1 cellular context compared by ENCODE assay signal in the genomic region with DNA sequence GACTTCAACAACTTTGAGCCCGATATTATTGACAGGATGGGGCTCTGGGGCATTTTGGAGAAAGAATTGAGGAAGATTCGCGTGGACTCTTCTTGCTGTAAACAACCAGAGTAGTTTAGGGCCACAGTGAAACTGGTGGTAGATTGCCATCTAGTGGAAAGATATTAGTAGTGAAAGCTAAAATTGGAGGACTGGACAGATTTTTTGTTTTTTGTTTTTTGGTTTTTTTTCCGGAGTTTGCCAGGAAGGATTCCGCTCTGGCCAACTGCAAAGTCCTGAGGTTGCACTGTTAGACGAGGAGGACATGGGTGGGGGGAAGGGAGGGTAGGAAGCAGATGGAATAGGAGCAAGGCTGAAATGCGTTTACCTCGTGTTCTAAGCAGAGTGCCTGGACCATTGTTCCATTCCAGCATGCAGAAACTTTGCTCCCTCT.
TF ChIP-seq lines count a peak whose summit lies in the region.

No MANE protein-coding gene starts in this region.

TF ChIP-seq in K562, 482 proteins besides CTCF, POLR2A, EP300 and RAD21 (continued from another document):
- TF ChIP-seq, protein P1, sequence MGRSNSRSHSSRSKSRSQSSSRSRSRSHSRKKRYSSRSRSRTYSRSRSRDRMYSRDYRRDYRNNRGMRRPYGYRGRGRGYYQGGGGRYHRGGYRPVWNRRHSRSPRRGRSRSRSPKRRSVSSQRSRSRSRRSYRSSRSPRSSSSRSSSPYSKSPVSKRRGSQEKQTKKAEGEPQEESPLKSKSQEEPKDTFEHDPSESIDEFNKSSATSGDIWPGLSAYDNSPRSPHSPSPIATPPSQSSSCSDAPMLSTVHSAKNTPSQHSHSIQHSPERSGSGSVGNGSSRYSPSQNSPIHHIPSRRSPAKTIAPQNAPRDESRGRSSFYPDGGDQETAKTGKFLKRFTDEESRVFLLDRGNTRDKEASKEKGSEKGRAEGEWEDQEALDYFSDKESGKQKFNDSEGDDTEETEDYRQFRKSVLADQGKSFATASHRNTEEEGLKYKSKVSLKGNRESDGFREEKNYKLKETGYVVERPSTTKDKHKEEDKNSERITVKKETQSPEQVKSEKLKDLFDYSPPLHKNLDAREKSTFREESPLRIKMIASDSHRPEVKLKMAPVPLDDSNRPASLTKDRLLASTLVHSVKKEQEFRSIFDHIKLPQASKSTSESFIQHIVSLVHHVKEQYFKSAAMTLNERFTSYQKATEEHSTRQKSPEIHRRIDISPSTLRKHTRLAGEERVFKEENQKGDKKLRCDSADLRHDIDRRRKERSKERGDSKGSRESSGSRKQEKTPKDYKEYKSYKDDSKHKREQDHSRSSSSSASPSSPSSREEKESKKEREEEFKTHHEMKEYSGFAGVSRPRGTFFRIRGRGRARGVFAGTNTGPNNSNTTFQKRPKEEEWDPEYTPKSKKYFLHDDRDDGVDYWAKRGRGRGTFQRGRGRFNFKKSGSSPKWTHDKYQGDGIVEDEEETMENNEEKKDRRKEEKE (IDR thresholded peaks at IDR 0.05; ENCODE audit: borderline replicate concordance in 1 of 2, control insufficient read depth in 1 of 2, low read depth in 2 of 2, low read length in 1 of 2) = no peak
- TF ChIP-seq JUND (IDR thresholded peaks at IDR 0.05; ENCODE audit: borderline replicate concordance, low read depth, low read length) (peak; percentile 25; the same call in 1 of the 2 replicates), JUND (tag; IDR thresholded peaks at IDR 0.05; ENCODE audit: borderline replicate concordance, low read depth, low read length) (no peak)
